In the genomic region with DNA sequence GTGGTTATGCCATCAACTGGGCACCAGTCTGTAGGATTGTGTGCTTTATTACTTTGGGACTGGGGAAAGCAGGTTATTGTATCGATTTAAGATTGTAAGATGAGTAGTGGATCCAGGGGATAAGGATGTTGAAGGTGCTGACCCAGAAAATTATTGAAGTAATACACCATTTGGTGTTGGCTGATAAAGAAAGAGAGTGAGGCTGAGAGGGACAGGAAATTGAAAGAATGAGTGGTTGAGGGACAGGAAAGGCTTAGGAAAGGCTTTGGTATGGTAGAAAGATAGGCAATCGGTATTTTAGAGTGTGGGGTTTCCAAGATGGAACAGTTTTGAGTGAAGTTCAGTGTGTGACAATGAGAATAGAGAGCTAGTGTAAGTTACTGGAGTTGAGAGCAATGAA, we compare ENCODE assay signal across 16 cellular contexts.
"Had no signal": no experiment of that assay in that cellular context is flagged by ENCODE, and none has a peak within 500 bp of the region (broad histone marks: within the 10 kb centered on the region; RNA-seq: fewer than 3 reads in every experiment).

No MANE protein-coding gene starts in this region.

- ATAC-seq: psoas muscle; sciatic nerve; SK-N-SH treated with all-trans-retinoic acid at 6 μM for 48 hours; stimulated activated memory B cell treated with anti-CD40 and anti-IgM and Interleukin-4, amounts not matched to agents 10 μg/mL and 1 μg/mL and 100 μg/mL, for 72 hours had no signal

- H3K4me3 Mint-ChIP-seq: activated CD4-positive, alpha-beta memory T cell treated with anti-CD3 and anti-CD28 coated beads for 36 hours; stimulated activated memory B cell treated with anti-CD40 and anti-IgM and Interleukin-4, amounts not matched to agents 10 μg/mL and 1 μg/mL and 100 μg/mL, for 72 hours had no signal

- H3K27ac ChIP-seq: coronary artery, psoas muscle, spleen had no signal

- H3K9me3 ChIP-seq: psoas muscle, spleen had no signal

- DNase-seq: activated CD4-positive, alpha-beta memory T cell treated with anti-CD3 and anti-CD28 coated beads for 36 hours; activated CD4-positive, CD25-positive, alpha-beta regulatory T cell treated with anti-CD3 and anti-CD28 coated beads, Interleukin-2, amount 50 U/mL, for 72 hours; activated effector memory CD4-positive, alpha-beta T cell treated with anti-CD3 and anti-CD28 coated beads, Interleukin-2, amount 50 U/mL, for 16 hours; caudate nucleus; effector CD8-positive, alpha-beta T cell; hippocampal formation; kidney glomerular epithelial cell; psoas muscle; spleen; stimulated activated CD4-positive, alpha-beta T cell treated with anti-CD3 and anti-CD28 coated beads, Interleukin-1b, Interleukin-23, amount 100 ng/mL, for 48 hours; substantia nigra; trophoblast cell had no signal

- H3K27ac Mint-ChIP-seq: activated CD4-positive, alpha-beta memory T cell treated with anti-CD3 and anti-CD28 coated beads for 36 hours had no signal

- H3K9me3 Mint-ChIP-seq: activated CD4-positive, alpha-beta memory T cell treated with anti-CD3 and anti-CD28 coated beads for 36 hours; stimulated activated memory B cell treated with anti-CD40 and anti-IgM and Interleukin-4, amounts not matched to agents 10 μg/mL and 1 μg/mL and 100 μg/mL, for 72 hours had no signal

- H3K27me3 ChIP-seq: spleen had no signal

- H3K27me3 Mint-ChIP-seq: activated CD4-positive, alpha-beta memory T cell treated with anti-CD3 and anti-CD28 coated beads for 36 hours; stimulated activated memory B cell treated with anti-CD40 and anti-IgM and Interleukin-4, amounts not matched to agents 10 μg/mL and 1 μg/mL and 100 μg/mL, for 72 hours had no signal

- H3K4me3 ChIP-seq: coronary artery, psoas muscle, spleen had no signal
